ENCODE assay signal across 20 cellular contexts in genomic region chr1:10419351-10419750, GRCh38. TPM values are rescaled to one million over a fixed set of nuclear protein-coding genes. Genes with fewer than 3 reads are reported as not detected.
DNase-seq lines count a peak whose midpoint lies in the region; ATAC-seq and TF ChIP-seq lines count a peak whose summit lies in the region.
"Had no signal": no experiment of that assay in that cellular context is flagged by ENCODE, and none has a peak within 500 bp of the region (broad histone marks: within the 10 kb centered on the region; RNA-seq: fewer than 3 reads in every experiment).

No MANE protein-coding gene starts in this region.

- no peaks in the 10 kb centered on the region for H3K9me3 Mint-ChIP-seq in HFFc6
- H3K9me3 Mint-ChIP-seq in endothelial cell (ENCODE audit: unreplicated experiment) = no peaks in the 10 kb centered on the region
- H3K9me3 Mint-ChIP-seq in neural progenitor cell = no peaks in the 10 kb centered on the region
- H3K9me3 Mint-ChIP-seq: IgD-negative memory B cell had no signal

- no peaks in the 10 kb centered on the region for H3K4me1 ChIP-seq in neural progenitor cell
- H3K4me1 ChIP-seq: SJSA1 had no signal

- no peak overlapping the region for H3K4me2 ChIP-seq in neural progenitor cell

- H3K27ac ChIP-seq in 22Rv1 (peak overlapping the region; percentile 12; the same call in 1 of the 2 replicates), neural progenitor cell (no peak overlapping the region)
- H3K27ac ChIP-seq: C4-2B, SJSA1 had no signal

- TF ChIP-seq CTCF in 22Rv1 (IDR thresholded peaks at IDR 0.05) (no peak), HFFc6 (IDR thresholded peaks at IDR 0.05) (no peak), endothelial cell (IDR thresholded peaks at IDR 0.05; ENCODE audit: unreplicated experiment) (no peak), neural progenitor cell (IDR thresholded peaks at IDR 0.05) (no peak)

- no peaks in the 10 kb centered on the region for H3K79me2 ChIP-seq in neural progenitor cell (ENCODE audit: low read depth)

- peaks cover 55% of the 10 kb centered on the region for H3K36me3 Mint-ChIP-seq in HFFc6 (ENCODE audit: low read depth)
- peaks cover 49% of the 10 kb centered on the region for H3K36me3 Mint-ChIP-seq in endothelial cell (ENCODE audit: low read depth, unreplicated experiment)
- H3K36me3 Mint-ChIP-seq in neural progenitor cell = peaks cover 53% of the 10 kb centered on the region

- no peak for DNase-seq in HFFc6
- DNase-seq in endothelial cell (ENCODE audit: low spot score) = no peak
- no peak for DNase-seq in neural progenitor cell (ENCODE audit: low spot score)
- no peak for DNase-seq in activated CD8-positive, alpha-beta memory T cell treated with anti-CD3 and anti-CD28 coated beads for 24 hours
- no peak for DNase-seq in SHP77 treated with DMSO at 0.1 percent for 48 hours (lab: John Stamatoyannopoulos, UW)
- DNase-seq: COR-L47, GF-D8, MV-4-11, NCI-H1930, NCI-H2171, NCI-H446, NCI-H69, OCI-M1, RPMI8226 had no signal

- H3K27me3 ChIP-seq in neural progenitor cell = no peaks in the 10 kb centered on the region
- H3K27me3 ChIP-seq: SJSA1 had no signal

- no peak overlapping the region for H3K9ac ChIP-seq in neural progenitor cell

- peaks cover 14% of the 10 kb centered on the region for H3F3A ChIP-seq in neural progenitor cell (ENCODE audit: low read depth)

- H3K4me1 Mint-ChIP-seq in HFFc6 (ENCODE audit: low read depth) (peaks cover 18% of the 10 kb centered on the region), endothelial cell (ENCODE audit: unreplicated experiment) (peaks cover 6% of the 10 kb centered on the region), neural progenitor cell (peaks cover 11% of the 10 kb centered on the region)
- H3K4me1 Mint-ChIP-seq: IgD-negative memory B cell had no signal

- H3K36me3 ChIP-seq in neural progenitor cell = peaks cover 13% of the 10 kb centered on the region

- H3K4me3 Mint-ChIP-seq in HFFc6 = no peak overlapping the region
- H3K4me3 Mint-ChIP-seq in endothelial cell (ENCODE audit: unreplicated experiment) = peak overlapping the region; percentile 19
- H3K4me3 Mint-ChIP-seq in neural progenitor cell = no peak overlapping the region

- H3K4me3 ChIP-seq in neural progenitor cell = no peak overlapping the region
- H3K4me3 ChIP-seq: SJSA1 had no signal

- peaks cover 13% of the 10 kb centered on the region for H4K20me1 ChIP-seq in neural progenitor cell (ENCODE audit: low read depth)

- H3K27ac Mint-ChIP-seq in HFFc6 = 0 out of 2 replicates have a peak overlapping the region, but pooled peaks have one; percentile 31
- no peak overlapping the region for H3K27ac Mint-ChIP-seq in endothelial cell (ENCODE audit: unreplicated experiment)
- H3K27ac Mint-ChIP-seq in neural progenitor cell = peak overlapping the region; percentile 74

- no peaks in the 10 kb centered on the region; the same call in 1 of the 2 replicates for H3K27me3 Mint-ChIP-seq in HFFc6 (ENCODE audit: insufficient read depth)
- peaks cover 7% of the 10 kb centered on the region for H3K27me3 Mint-ChIP-seq in endothelial cell (ENCODE audit: unreplicated experiment)
- peaks cover 10% of the 10 kb centered on the region for H3K27me3 Mint-ChIP-seq in neural progenitor cell (ENCODE audit: insufficient read depth, low read depth)
- H3K27me3 Mint-ChIP-seq: IgD-negative memory B cell had no signal

- ATAC-seq in HG02938 (IDR thresholded peaks at IDR 0.05; ENCODE audit: unreplicated experiment) (no peak), HG03460 (IDR thresholded peaks at IDR 0.05; ENCODE audit: unreplicated experiment) (no peak)

- H2AFZ ChIP-seq in neural progenitor cell (replicated peaks) = no peak overlapping the region

- H3K9me3 ChIP-seq in neural progenitor cell (ENCODE audit: low read depth) = no peaks in the 10 kb centered on the region
- H3K9me3 ChIP-seq: SJSA1 had no signal

RNA-seq across cellular contexts. Expression of gene CENPS, which starts 10.9 kb away (rescaled TPM):
- 10 to 100 TPM; 24.3 to 31.0 (median 27.3) TPM for total RNA-seq in HFFc6 (2021; fragmentation: NEBNext Ultra II Directional; extraction: Animal tissue kit (Norgen Biotek cat#: 25700))
- total RNA-seq in endothelial cell (ENCODE audit: unreplicated experiment) (9.8 TPM), neural progenitor cell (ENCODE audit: low replicate concordance) (16.2 and 17.6 TPM in 2 replicates)

RNA-seq across cellular contexts. Expression of gene PGD, which starts 20.5 kb away (rescaled TPM):
- total RNA-seq in HFFc6 (2021; fragmentation: NEBNext Ultra II Directional; extraction: Animal tissue kit (Norgen Biotek cat#: 25700)) = 100 to 1,000 TPM; 131 to 235 (median 220) TPM
- 196 TPM for total RNA-seq in endothelial cell (ENCODE audit: unreplicated experiment)
- 207 and 265 TPM in 2 replicates for total RNA-seq in neural progenitor cell (ENCODE audit: low replicate concordance)

RNA-seq across cellular contexts. Expression of gene CORT, which starts 30.5 kb away (rescaled TPM):
- total RNA-seq in HFFc6 (2021; fragmentation: NEBNext Ultra II Directional; extraction: Animal tissue kit (Norgen Biotek cat#: 25700)) = under 1 TPM in 2 of 6 experiments, not detected in 4; 0.43 TPM
- total RNA-seq in endothelial cell (ENCODE audit: unreplicated experiment) (0.77 TPM), neural progenitor cell (ENCODE audit: low replicate concordance) (1.3 TPM in 1 of 2 replicates, not detected in the other)
- total RNA-seq: SJSA1 had no signal

RNA-seq across cellular contexts. Expression of gene DFFA, which starts 53.0 kb away (rescaled TPM):
- total RNA-seq in HFFc6 (2021; fragmentation: NEBNext Ultra II Directional; extraction: Animal tissue kit (Norgen Biotek cat#: 25700)) = 10 to 100 TPM; 44.1 to 58.6 (median 48.4) TPM
- total RNA-seq in endothelial cell (ENCODE audit: unreplicated experiment) = 77.1 TPM
- total RNA-seq in neural progenitor cell (ENCODE audit: low replicate concordance) = 57.6 and 58.5 TPM in 2 replicates

RNA-seq across cellular contexts. Expression of gene PEX14, which starts 55.4 kb away (rescaled TPM):
- 10 to 100 TPM; 23.1 to 28.4 (median 26.0) TPM for total RNA-seq in HFFc6 (2021; fragmentation: NEBNext Ultra II Directional; extraction: Animal tissue kit (Norgen Biotek cat#: 25700))
- 20.9 TPM for total RNA-seq in endothelial cell (ENCODE audit: unreplicated experiment)
- 9.3 and 21.3 TPM in 2 replicates for total RNA-seq in neural progenitor cell (ENCODE audit: low replicate concordance)
